In the genomic region with DNA sequence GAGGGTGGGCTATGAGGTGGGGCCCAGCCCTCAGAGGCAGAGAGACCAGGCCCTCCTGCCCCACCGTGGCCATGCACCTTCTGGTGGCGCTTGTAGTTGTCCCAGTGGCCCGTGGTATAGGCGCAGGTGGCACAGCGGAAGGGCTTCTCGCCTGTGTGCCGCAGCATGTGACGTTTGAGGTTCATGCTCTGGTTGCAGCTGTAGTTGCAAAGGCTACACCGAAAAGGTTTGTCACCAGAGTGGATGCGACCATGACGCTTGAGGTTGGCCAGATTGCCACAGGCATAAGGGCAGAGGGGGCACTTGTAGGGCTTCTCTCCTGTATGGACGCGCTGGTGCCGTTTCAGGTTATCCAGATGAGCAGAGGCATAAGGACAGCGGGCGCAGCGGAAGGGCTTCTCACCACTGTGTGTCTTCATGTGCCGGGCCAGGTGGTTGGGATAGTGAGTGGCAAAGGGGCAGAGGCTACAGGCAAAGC, we compare ENCODE assay signal across 15 cellular contexts. TPM values are rescaled to one million over a fixed set of nuclear protein-coding genes. Genes with fewer than 3 reads are reported as not detected.
DNase-seq lines count a peak whose midpoint lies in the region; ATAC-seq, FAIRE-seq and TF ChIP-seq lines count a peak whose summit lies in the region.
"Had no signal": no experiment of that assay in that cellular context is flagged by ENCODE, and none has a peak within 500 bp of the region (broad histone marks: within the 10 kb centered on the region; RNA-seq: fewer than 3 reads in every experiment).

No MANE protein-coding gene starts in this region.

- peak; percentile 33 for TF ChIP-seq POLR2A in GM19193 (IDR thresholded peaks at IDR 0.05; ENCODE audit: extremely low read depth, insufficient read depth, insufficient read length)
- no peak for TF ChIP-seq POLR2A in stomach (IDR thresholded peaks at IDR 0.05)

- no peak for FAIRE-seq in astrocyte (lab: Jason Lieb, UNC)
- FAIRE-seq: endometrium had no signal

- H3K36me3 ChIP-seq in astrocyte (ENCODE audit: insufficient read depth, low read length) (peaks cover 42% of the 10 kb centered on the region), stomach (peaks cover 58 to 77% (median 74%) of the 10 kb centered on the region in 4 donors)

- H3K9me3 ChIP-seq in astrocyte (ENCODE audit: insufficient read depth, low read depth, low read length) (no peaks in the 10 kb centered on the region), stomach (no peaks in the 10 kb centered on the region)
- H3K9me3 ChIP-seq: gastrocnemius medialis, sigmoid colon, upper lobe of left lung had no signal

- intact Hi-C loops in stomach (cut with DNase I; ENCODE audit: low total_unique reads): no loop called here

- peaks cover 72% of the 10 kb centered on the region for H3K79me2 ChIP-seq in astrocyte (ENCODE audit: insufficient read depth, low read length)

- H3K4me1 ChIP-seq in astrocyte (ENCODE audit: insufficient read depth, low read length) (peaks cover 12% of the 10 kb centered on the region), stomach (peaks cover 23 to 52% (median 48%) of the 10 kb centered on the region in 4 donors)

- H3K27ac Mint-ChIP-seq in activated naive CD8-positive, alpha-beta T cell treated with anti-CD3 and anti-CD28 coated beads, Interleukin-2, amount 10 ng/mL, durations not matched to agents 7 days and 5 days: peak overlapping the region; percentile 51
- H3K27ac Mint-ChIP-seq in activated naive CD8-positive, alpha-beta T cell treated with anti-CD3 and anti-CD28 coated beads for 36 hours: no peak overlapping the region
- H3K27ac Mint-ChIP-seq in astrocyte (ENCODE audit: unreplicated experiment): peak overlapping the region; percentile 50
- peak overlapping the region; percentile 85 for H3K27ac Mint-ChIP-seq in stimulated activated effector memory CD8-positive, alpha-beta T cell treated with anti-CD3 and anti-CD28 coated beads, Interleukin-12 subunit alpha, Interleukin-12 subunit beta, amount 100 ng/mL, for 72 hours
- H3K27ac Mint-ChIP-seq: activated naive CD4-positive, alpha-beta T cell treated with anti-CD3 and anti-CD28 coated beads, Interleukin-2, amount 10 ng/mL, durations not matched to agents 7 days and 5 days had no signal

- DNase-seq in activated naive CD8-positive, alpha-beta T cell treated with anti-CD3 and anti-CD28 coated beads, Interleukin-2, amount 10 ng/mL, durations not matched to agents 7 days and 5 days: no peak
- DNase-seq in activated naive CD8-positive, alpha-beta T cell treated with anti-CD3 and anti-CD28 coated beads for 36 hours: no peak
- no peak for DNase-seq in astrocyte (ENCODE audit: low read depth)
- no peak for DNase-seq in stimulated activated effector memory CD8-positive, alpha-beta T cell treated with anti-CD3 and anti-CD28 coated beads, Interleukin-12 subunit alpha, Interleukin-12 subunit beta, amount 100 ng/mL, for 72 hours (ENCODE audit: low spot score in 2 of 2)
- no peak for DNase-seq in foreskin fibroblast
- DNase-seq in OCI-M2 (lab: John Stamatoyannopoulos, UW; ENCODE audit: unreplicated experiment): no peak
- no peak for DNase-seq in stomach
- DNase-seq: activated naive CD4-positive, alpha-beta T cell treated with anti-CD3 and anti-CD28 coated beads, Interleukin-2, amount 10 ng/mL, durations not matched to agents 7 days and 5 days; NCI-H1092 treated with DMSO at 0.1 percent for 48 hours; sigmoid colon; stimulated activated CD4-positive, alpha-beta T cell treated with anti-CD3 and anti-CD28 coated beads, Interleukin-2, amount 100 ng/mL, for 48 hours had no signal

- H3K27me3 Mint-ChIP-seq in activated naive CD8-positive, alpha-beta T cell treated with anti-CD3 and anti-CD28 coated beads, Interleukin-2, amount 10 ng/mL, durations not matched to agents 7 days and 5 days: no peaks in the 10 kb centered on the region
- H3K27me3 Mint-ChIP-seq in activated naive CD8-positive, alpha-beta T cell treated with anti-CD3 and anti-CD28 coated beads for 36 hours: no peaks in the 10 kb centered on the region
- no peaks in the 10 kb centered on the region for H3K27me3 Mint-ChIP-seq in astrocyte (ENCODE audit: low read depth, unreplicated experiment)
- H3K27me3 Mint-ChIP-seq: activated naive CD4-positive, alpha-beta T cell treated with anti-CD3 and anti-CD28 coated beads, Interleukin-2, amount 10 ng/mL, durations not matched to agents 7 days and 5 days had no signal

- H3K4me3 ChIP-seq in astrocyte (ENCODE audit: insufficient read depth, low read depth, low read length) (no peak overlapping the region), foreskin fibroblast (ENCODE audit: low read depth in 1 of 2, low read length in 2 of 2) (no peak overlapping the region), stomach (no peak overlapping the region)
- H3K4me3 ChIP-seq: gastrocnemius medialis, sigmoid colon, upper lobe of left lung had no signal

- H3K9ac ChIP-seq in astrocyte (ENCODE audit: low read length): no peak overlapping the region

- H3K27ac ChIP-seq in astrocyte (ENCODE audit: low read depth, low read length) (no peak overlapping the region), stomach (peak overlapping the region in 1 of 5 donors; percentile 99)
- H3K27ac ChIP-seq: sigmoid colon, upper lobe of left lung had no signal

- H3K36me3 Mint-ChIP-seq in activated naive CD8-positive, alpha-beta T cell treated with anti-CD3 and anti-CD28 coated beads, Interleukin-2, amount 10 ng/mL, durations not matched to agents 7 days and 5 days: peaks cover 26% of the 10 kb centered on the region
- peaks cover 44% of the 10 kb centered on the region for H3K36me3 Mint-ChIP-seq in activated naive CD8-positive, alpha-beta T cell treated with anti-CD3 and anti-CD28 coated beads for 36 hours
- H3K36me3 Mint-ChIP-seq in astrocyte (ENCODE audit: low read depth, unreplicated experiment): peaks cover 14% of the 10 kb centered on the region
- peaks cover 100% of the 10 kb centered on the region for H3K36me3 Mint-ChIP-seq in stimulated activated effector memory CD8-positive, alpha-beta T cell treated with anti-CD3 and anti-CD28 coated beads, Interleukin-12 subunit alpha, Interleukin-12 subunit beta, amount 100 ng/mL, for 72 hours

- no peak overlapping the region for H2AFZ ChIP-seq in astrocyte (ENCODE audit: low read depth, low read length)

- POLR2A ChIA-PET in activated naive CD8-positive, alpha-beta T cell treated with anti-CD3 and anti-CD28 coated beads, Interleukin-2, amount 10 ng/mL, durations not matched to agents 7 days and 5 days (lab: Charles Lee): interaction anchor here (0.8 kb wide), 1 partner anchor 24 kb away, joined by 6 read pairs; no protein-coding TSS in a partner anchor

- no peak for TF ChIP-seq EP300 in stomach (IDR thresholded peaks at IDR 0.05)

- 81 to 86% (median 85%) methylated on average over 15 to 18 of the region's 18 CpGs for WGBS in stomach, 5 donors

- no peaks in the 10 kb centered on the region for H3K27me3 ChIP-seq in astrocyte (ENCODE audit: insufficient read depth, low read length)
- no peaks in the 10 kb centered on the region for H3K27me3 ChIP-seq in stomach
- H3K27me3 ChIP-seq: gastrocnemius medialis, sigmoid colon, upper lobe of left lung had no signal

- no peaks in the 10 kb centered on the region for H3K9me3 Mint-ChIP-seq in activated naive CD8-positive, alpha-beta T cell treated with anti-CD3 and anti-CD28 coated beads, Interleukin-2, amount 10 ng/mL, durations not matched to agents 7 days and 5 days
- H3K9me3 Mint-ChIP-seq in activated naive CD8-positive, alpha-beta T cell treated with anti-CD3 and anti-CD28 coated beads for 36 hours: no peaks in the 10 kb centered on the region
- H3K9me3 Mint-ChIP-seq in astrocyte (ENCODE audit: unreplicated experiment): no peaks in the 10 kb centered on the region
- H3K9me3 Mint-ChIP-seq in stimulated activated effector memory CD8-positive, alpha-beta T cell treated with anti-CD3 and anti-CD28 coated beads, Interleukin-12 subunit alpha, Interleukin-12 subunit beta, amount 100 ng/mL, for 72 hours: no peaks in the 10 kb centered on the region
- H3K9me3 Mint-ChIP-seq: activated naive CD4-positive, alpha-beta T cell treated with anti-CD3 and anti-CD28 coated beads, Interleukin-2, amount 10 ng/mL, durations not matched to agents 7 days and 5 days had no signal

- no peak for ATAC-seq in activated naive CD8-positive, alpha-beta T cell treated with anti-CD3 and anti-CD28 coated beads, Interleukin-2, amount 10 ng/mL, durations not matched to agents 7 days and 5 days (ENCODE audit: low read depth)
- no peak for ATAC-seq in stimulated activated effector memory CD8-positive, alpha-beta T cell treated with anti-CD3 and anti-CD28 coated beads, Interleukin-12 subunit alpha, Interleukin-12 subunit beta, amount 100 ng/mL, for 72 hours
- ATAC-seq: gastrocnemius medialis had no signal

- no peak overlapping the region for H3K4me3 Mint-ChIP-seq in activated naive CD8-positive, alpha-beta T cell treated with anti-CD3 and anti-CD28 coated beads, Interleukin-2, amount 10 ng/mL, durations not matched to agents 7 days and 5 days
- H3K4me3 Mint-ChIP-seq in activated naive CD8-positive, alpha-beta T cell treated with anti-CD3 and anti-CD28 coated beads for 36 hours: no peak overlapping the region
- H3K4me3 Mint-ChIP-seq in astrocyte (ENCODE audit: unreplicated experiment): no peak overlapping the region
- H3K4me3 Mint-ChIP-seq in stimulated activated effector memory CD8-positive, alpha-beta T cell treated with anti-CD3 and anti-CD28 coated beads, Interleukin-12 subunit alpha, Interleukin-12 subunit beta, amount 100 ng/mL, for 72 hours: no peak overlapping the region
- H3K4me3 Mint-ChIP-seq: activated naive CD4-positive, alpha-beta T cell treated with anti-CD3 and anti-CD28 coated beads, Interleukin-2, amount 10 ng/mL, durations not matched to agents 7 days and 5 days had no signal

- H3K4me1 Mint-ChIP-seq in activated naive CD8-positive, alpha-beta T cell treated with anti-CD3 and anti-CD28 coated beads, Interleukin-2, amount 10 ng/mL, durations not matched to agents 7 days and 5 days: peaks cover 24% of the 10 kb centered on the region
- peaks cover 36% of the 10 kb centered on the region for H3K4me1 Mint-ChIP-seq in activated naive CD8-positive, alpha-beta T cell treated with anti-CD3 and anti-CD28 coated beads for 36 hours
- peaks cover 10% of the 10 kb centered on the region for H3K4me1 Mint-ChIP-seq in astrocyte (ENCODE audit: low read depth, unreplicated experiment)
- H3K4me1 Mint-ChIP-seq in stimulated activated effector memory CD8-positive, alpha-beta T cell treated with anti-CD3 and anti-CD28 coated beads, Interleukin-12 subunit alpha, Interleukin-12 subunit beta, amount 100 ng/mL, for 72 hours: peaks cover 57% of the 10 kb centered on the region

- TF ChIP-seq CTCF in astrocyte (IDR thresholded peaks at IDR 0.05; ENCODE audit: insufficient read depth, low read depth, low read length): no peak
- no peak for TF ChIP-seq CTCF in foreskin fibroblast (IDR thresholded peaks at IDR 0.05; ENCODE audit: low read depth, low read length)
- no peak for TF ChIP-seq CTCF in stomach (IDR thresholded peaks at IDR 0.05)

- H3K4me2 ChIP-seq in astrocyte (ENCODE audit: low read length): no peak overlapping the region

- H4K20me1 ChIP-seq in astrocyte (ENCODE audit: insufficient read depth, low read length): peaks cover 36% of the 10 kb centered on the region

RNA-seq across cellular contexts. Expression of a gene that starts 2.9 kb away (rescaled TPM):
- 10 to 100 TPM; 16.4 to 18.6 TPM for total RNA-seq in activated naive CD8-positive, alpha-beta T cell treated with anti-CD3 and anti-CD28 coated beads, Interleukin-2, amount 10 ng/mL, durations not matched to agents 7 days and 5 days
- total RNA-seq in activated naive CD8-positive, alpha-beta T cell treated with anti-CD3 and anti-CD28 coated beads for 36 hours: 1 to 10 TPM; 8.3 to 9.9 TPM
- total RNA-seq in astrocyte: 13.5 and 13.7 TPM in 2 replicates
- 10 to 100 TPM; 10.3 to 58.9 (median 19.1) TPM for total RNA-seq in stomach
- 10 to 100 TPM; 12.4 to 23.6 (median 15.4) TPM for polyA plus RNA-seq in stomach

RNA-seq across cellular contexts. Expression of a gene that starts 7.2 kb away (rescaled TPM):
- total RNA-seq in activated naive CD8-positive, alpha-beta T cell treated with anti-CD3 and anti-CD28 coated beads, Interleukin-2, amount 10 ng/mL, durations not matched to agents 7 days and 5 days: 100 to 1,000 TPM; 113 to 116 TPM
- total RNA-seq in activated naive CD8-positive, alpha-beta T cell treated with anti-CD3 and anti-CD28 coated beads for 36 hours: 10 to 100 TPM; 88.1 to 96.0 TPM
- total RNA-seq in astrocyte: 69.9 and 86.6 TPM in 2 replicates
- 10 to 100 TPM; 28.6 to 70.4 (median 67.2) TPM for total RNA-seq in stomach
- 10 to 100 TPM; 58.3 to 70.2 (median 68.9) TPM for polyA plus RNA-seq in stomach

RNA-seq across cellular contexts. Expression of a gene that starts 7.5 kb away (rescaled TPM):
- total RNA-seq in activated naive CD8-positive, alpha-beta T cell treated with anti-CD3 and anti-CD28 coated beads, Interleukin-2, amount 10 ng/mL, durations not matched to agents 7 days and 5 days: 10 to 100 TPM; 38.3 to 39.2 TPM
- total RNA-seq in activated naive CD8-positive, alpha-beta T cell treated with anti-CD3 and anti-CD28 coated beads for 36 hours: 10 to 100 TPM; 41.2 to 43.6 TPM
- total RNA-seq in astrocyte (43.3 and 47.3 TPM in 2 replicates), stomach (10 to 100 TPM; 16.2 to 42.2 (median 27.2) TPM)
- polyA plus RNA-seq in stomach: 10 to 100 TPM; 42.0 to 63.9 (median 51.1) TPM

RNA-seq across cellular contexts. Expression of a gene that starts 21.1 kb away (rescaled TPM):
- 10 to 100 TPM; 66.4 to 70.8 TPM for total RNA-seq in activated naive CD8-positive, alpha-beta T cell treated with anti-CD3 and anti-CD28 coated beads, Interleukin-2, amount 10 ng/mL, durations not matched to agents 7 days and 5 days
- total RNA-seq in activated naive CD8-positive, alpha-beta T cell treated with anti-CD3 and anti-CD28 coated beads for 36 hours: 10 to 100 TPM; 77.4 to 83.9 TPM
- total RNA-seq in astrocyte: 52.9 and 61.3 TPM in 2 replicates
- total RNA-seq in stomach: 100 to 1,000 TPM in 1 of 5 donors, 10 to 100 TPM in 4; 25.7 to 125 (median 62.6) TPM
- 10 to 100 TPM; 18.8 to 37.1 (median 28.3) TPM for polyA plus RNA-seq in stomach

RNA-seq across cellular contexts. Expression of a gene that starts 31.7 kb away (rescaled TPM):
- 10 to 100 TPM; 90.1 to 91.3 TPM for total RNA-seq in activated naive CD8-positive, alpha-beta T cell treated with anti-CD3 and anti-CD28 coated beads, Interleukin-2, amount 10 ng/mL, durations not matched to agents 7 days and 5 days
- total RNA-seq in activated naive CD8-positive, alpha-beta T cell treated with anti-CD3 and anti-CD28 coated beads for 36 hours: 100 to 1,000 TPM; 172 to 176 TPM
- 77.3 and 79.0 TPM in 2 replicates for total RNA-seq in astrocyte
- total RNA-seq in stomach: 10 to 100 TPM; 10.5 to 44.6 (median 42.9) TPM
- 10 to 100 TPM; 40.0 to 49.8 (median 47.2) TPM for polyA plus RNA-seq in stomach
